1 cellular context compared by ENCODE assay signal in the genomic region with DNA sequence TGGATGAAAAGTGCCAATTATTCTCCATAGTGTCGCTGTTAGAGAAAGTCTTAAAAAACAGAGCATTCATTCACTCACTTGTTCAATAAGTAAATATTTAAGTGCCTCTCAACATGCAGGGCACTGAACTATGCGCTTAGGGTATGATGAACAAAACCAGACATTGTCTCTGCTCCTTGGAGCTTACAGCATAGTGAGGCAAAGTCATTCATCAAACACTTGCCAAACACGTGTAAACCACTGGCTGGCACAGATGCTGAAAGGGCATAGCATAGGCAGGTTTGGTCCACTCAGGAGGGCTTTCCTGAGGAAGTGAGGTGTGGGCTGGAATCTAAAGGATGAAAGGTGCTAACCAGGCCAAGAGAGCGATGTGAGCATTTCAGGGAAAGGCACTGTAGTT.
TF ChIP-seq lines count a peak whose summit lies in the region.

No MANE protein-coding gene starts in this region.

TF ChIP-seq in HepG2, 621 proteins besides CTCF, POLR2A, EP300 and RAD21 (continued from another document and continues in another):
- peak; percentile 59 for TF ChIP-seq ZNF609 (CRISPR knock-in tag; IDR thresholded peaks at IDR 0.05; ENCODE audit: borderline replicate concordance)
- no peak for TF ChIP-seq ZNF737 (CRISPR knock-in tag; IDR thresholded peaks at IDR 0.05; ENCODE audit: borderline replicate concordance)
- no peak for TF ChIP-seq DR1 (CRISPR knock-in tag; IDR thresholded peaks at IDR 0.05)
- TF ChIP-seq, protein P1, sequence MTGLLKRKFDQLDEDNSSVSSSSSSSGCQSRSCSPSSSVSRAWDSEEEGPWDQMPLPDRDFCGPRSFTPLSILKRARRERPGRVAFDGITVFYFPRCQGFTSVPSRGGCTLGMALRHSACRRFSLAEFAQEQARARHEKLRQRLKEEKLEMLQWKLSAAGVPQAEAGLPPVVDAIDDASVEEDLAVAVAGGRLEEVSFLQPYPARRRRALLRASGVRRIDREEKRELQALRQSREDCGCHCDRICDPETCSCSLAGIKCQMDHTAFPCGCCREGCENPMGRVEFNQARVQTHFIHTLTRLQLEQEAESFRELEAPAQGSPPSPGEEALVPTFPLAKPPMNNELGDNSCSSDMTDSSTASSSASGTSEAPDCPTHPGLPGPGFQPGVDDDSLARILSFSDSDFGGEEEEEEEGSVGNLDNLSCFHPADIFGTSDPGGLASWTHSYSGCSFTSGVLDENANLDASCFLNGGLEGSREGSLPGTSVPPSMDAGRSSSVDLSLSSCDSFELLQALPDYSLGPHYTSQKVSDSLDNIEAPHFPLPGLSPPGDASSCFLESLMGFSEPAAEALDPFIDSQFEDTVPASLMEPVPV (CRISPR knock-in tag; IDR thresholded peaks at IDR 0.05) = no peak
- TF ChIP-seq NFYC (CRISPR knock-in tag; IDR thresholded peaks at IDR 0.05) = peak; percentile 29; the same call in 1 of the 2 replicates
- 0 out of 2 replicates have a peak, but pooled peaks have one; percentile 42 for TF ChIP-seq KLF6 (CRISPR knock-in tag; IDR thresholded peaks at IDR 0.05)
- TF ChIP-seq, protein P2, sequence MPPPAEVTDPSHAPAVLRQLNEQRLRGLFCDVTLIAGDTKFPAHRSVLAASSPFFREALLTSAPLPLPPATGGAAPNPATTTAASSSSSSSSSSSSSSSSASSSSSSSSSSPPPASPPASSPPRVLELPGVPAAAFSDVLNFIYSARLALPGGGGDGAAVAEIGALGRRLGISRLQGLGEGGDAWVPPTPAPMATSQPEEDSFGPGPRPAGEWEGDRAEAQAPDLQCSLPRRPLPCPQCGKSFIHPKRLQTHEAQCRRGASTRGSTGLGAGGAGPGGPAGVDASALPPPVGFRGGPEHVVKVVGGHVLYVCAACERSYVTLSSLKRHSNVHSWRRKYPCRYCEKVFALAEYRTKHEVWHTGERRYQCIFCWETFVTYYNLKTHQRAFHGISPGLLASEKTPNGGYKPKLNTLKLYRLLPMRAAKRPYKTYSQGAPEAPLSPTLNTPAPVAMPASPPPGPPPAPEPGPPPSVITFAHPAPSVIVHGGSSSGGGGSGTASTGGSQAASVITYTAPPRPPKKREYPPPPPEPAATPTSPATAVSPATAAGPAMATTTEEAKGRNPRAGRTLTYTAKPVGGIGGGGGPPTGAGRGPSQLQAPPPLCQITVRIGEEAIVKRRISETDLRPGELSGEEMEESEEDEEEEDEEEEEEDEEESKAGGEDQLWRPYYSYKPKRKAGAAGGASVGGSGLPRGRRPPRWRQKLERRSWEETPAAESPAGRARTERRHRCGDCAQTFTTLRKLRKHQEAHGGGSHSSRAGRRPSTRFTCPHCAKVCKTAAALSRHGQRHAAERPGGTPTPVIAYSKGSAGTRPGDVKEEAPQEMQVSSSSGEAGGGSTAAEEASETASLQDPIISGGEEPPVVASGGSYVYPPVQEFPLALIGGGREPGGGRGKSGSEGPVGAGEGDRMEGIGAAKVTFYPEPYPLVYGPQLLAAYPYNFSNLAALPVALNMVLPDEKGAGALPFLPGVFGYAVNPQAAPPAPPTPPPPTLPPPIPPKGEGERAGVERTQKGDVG (CRISPR knock-in tag; IDR thresholded peaks at IDR 0.05; ENCODE audit: borderline replicate concordance) = no peak
- no peak for TF ChIP-seq MED13 (CRISPR knock-in tag; IDR thresholded peaks at IDR 0.05)
- TF ChIP-seq GATAD1 (CRISPR knock-in tag; IDR thresholded peaks at IDR 0.05) = 0 out of 2 replicates have a peak, but pooled peaks have one; percentile 27
- no peak for TF ChIP-seq CBX2 (IDR thresholded peaks at IDR 0.05; ENCODE audit: low read depth, low read length)
- TF ChIP-seq CBX2 (CRISPR knock-in tag; IDR thresholded peaks at IDR 0.05; ENCODE audit: low read depth) = no peak
- no peak for TF ChIP-seq SAFB2 (CRISPR knock-in tag; IDR thresholded peaks at IDR 0.05; ENCODE audit: borderline replicate concordance, low read depth)
- TF ChIP-seq KLF16 (CRISPR knock-in tag; IDR thresholded peaks at IDR 0.05) = no peak; a peak in 1 of 4 replicates
- no peak for TF ChIP-seq MBNL3 (CRISPR knock-in tag; conservative IDR thresholded peaks at IDR 0.05)
- TF ChIP-seq ZNF484 (CRISPR knock-in tag; IDR thresholded peaks at IDR 0.05; ENCODE audit: borderline replicate concordance, low read depth) = no peak
- no peak for TF ChIP-seq RFXANK (CRISPR knock-in tag; IDR thresholded peaks at IDR 0.05)
- TF ChIP-seq, protein P3, sequence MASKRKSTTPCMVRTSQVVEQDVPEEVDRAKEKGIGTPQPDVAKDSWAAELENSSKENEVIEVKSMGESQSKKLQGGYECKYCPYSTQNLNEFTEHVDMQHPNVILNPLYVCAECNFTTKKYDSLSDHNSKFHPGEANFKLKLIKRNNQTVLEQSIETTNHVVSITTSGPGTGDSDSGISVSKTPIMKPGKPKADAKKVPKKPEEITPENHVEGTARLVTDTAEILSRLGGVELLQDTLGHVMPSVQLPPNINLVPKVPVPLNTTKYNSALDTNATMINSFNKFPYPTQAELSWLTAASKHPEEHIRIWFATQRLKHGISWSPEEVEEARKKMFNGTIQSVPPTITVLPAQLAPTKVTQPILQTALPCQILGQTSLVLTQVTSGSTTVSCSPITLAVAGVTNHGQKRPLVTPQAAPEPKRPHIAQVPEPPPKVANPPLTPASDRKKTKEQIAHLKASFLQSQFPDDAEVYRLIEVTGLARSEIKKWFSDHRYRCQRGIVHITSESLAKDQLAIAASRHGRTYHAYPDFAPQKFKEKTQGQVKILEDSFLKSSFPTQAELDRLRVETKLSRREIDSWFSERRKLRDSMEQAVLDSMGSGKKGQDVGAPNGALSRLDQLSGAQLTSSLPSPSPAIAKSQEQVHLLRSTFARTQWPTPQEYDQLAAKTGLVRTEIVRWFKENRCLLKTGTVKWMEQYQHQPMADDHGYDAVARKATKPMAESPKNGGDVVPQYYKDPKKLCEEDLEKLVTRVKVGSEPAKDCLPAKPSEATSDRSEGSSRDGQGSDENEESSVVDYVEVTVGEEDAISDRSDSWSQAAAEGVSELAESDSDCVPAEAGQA (IDR thresholded peaks at IDR 0.05; ENCODE audit: low read depth) = no peak
- TF ChIP-seq, protein P3 (CRISPR knock-in tag; IDR thresholded peaks at IDR 0.05; ENCODE audit: borderline replicate concordance) = no peak
- TF ChIP-seq GZF1 (CRISPR knock-in tag; IDR thresholded peaks at IDR 0.05) = no peak
- TF ChIP-seq TERF1 (CRISPR knock-in tag; IDR thresholded peaks at IDR 0.05) = no peak
- no peak for TF ChIP-seq ZBTB10 (CRISPR knock-in tag; IDR thresholded peaks at IDR 0.05; ENCODE audit: borderline replicate concordance)
- peak; percentile 81 for TF ChIP-seq ISL2 (CRISPR knock-in tag; IDR thresholded peaks at IDR 0.05)
- TF ChIP-seq PRDM4 (CRISPR knock-in tag; IDR thresholded peaks at IDR 0.05; ENCODE audit: borderline replicate concordance) = no peak
- TF ChIP-seq, protein P4, sequence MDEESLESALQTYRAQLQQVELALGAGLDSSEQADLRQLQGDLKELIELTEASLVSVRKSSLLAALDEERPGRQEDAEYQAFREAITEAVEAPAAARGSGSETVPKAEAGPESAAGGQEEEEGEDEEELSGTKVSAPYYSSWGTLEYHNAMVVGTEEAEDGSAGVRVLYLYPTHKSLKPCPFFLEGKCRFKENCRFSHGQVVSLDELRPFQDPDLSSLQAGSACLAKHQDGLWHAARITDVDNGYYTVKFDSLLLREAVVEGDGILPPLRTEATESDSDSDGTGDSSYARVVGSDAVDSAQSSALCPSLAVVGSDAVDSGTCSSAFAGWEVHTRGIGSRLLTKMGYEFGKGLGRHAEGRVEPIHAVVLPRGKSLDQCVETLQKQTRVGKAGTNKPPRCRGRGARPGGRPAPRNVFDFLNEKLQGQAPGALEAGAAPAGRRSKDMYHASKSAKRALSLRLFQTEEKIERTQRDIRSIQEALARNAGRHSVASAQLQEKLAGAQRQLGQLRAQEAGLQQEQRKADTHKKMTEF (CRISPR knock-in tag; IDR thresholded peaks at IDR 0.05) = peak; percentile 80
